1 cellular context compared by ENCODE assay signal in the genomic region with DNA sequence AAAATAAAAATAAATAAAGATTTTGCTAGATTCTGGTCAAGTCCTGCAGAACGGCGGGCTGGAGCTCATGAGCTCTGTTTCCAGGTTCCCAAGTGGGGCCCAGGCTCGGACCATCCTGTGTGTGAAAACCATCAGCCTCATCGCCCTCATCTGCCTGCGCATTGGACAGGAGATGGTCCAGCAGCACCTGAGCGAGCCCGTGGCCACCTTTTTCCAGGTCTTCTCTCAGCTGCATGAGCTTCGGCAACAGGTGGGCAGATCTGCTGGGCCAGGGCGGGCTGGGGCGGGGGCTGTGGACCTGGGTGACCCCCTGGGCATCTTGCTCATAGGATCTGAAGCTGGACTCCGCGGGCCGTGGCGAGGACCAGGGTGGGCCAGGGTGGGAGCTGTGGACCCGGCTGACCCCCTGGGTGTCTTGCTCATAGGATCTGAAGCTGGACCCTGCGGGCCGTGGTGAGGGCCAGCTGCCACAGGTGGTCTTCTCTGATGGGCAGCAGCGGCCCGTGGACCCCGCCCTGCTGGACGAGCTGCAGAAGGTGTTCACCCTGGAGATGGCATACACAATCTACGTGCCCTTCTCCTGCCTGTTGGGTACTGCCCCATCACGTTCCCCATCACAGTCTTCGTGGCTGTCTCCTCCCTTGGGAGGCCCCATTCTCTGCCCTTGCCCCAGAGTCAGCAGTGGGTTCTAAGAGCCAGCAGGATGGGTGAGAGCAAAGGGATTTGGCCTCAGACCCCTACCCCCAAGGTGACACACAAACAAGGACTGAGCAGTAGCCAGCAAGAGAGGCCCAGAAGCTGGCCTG.
A peak's percentile ranks its signal among the peaks of the same experiment; 100 is the strongest.
TF ChIP-seq lines count a peak whose summit lies in the region.

No MANE protein-coding gene starts in this region.

TF ChIP-seq in GM12878, 131 proteins besides CTCF, POLR2A, EP300 and RAD21:
- TF ChIP-seq MEF2B (IDR thresholded peaks at IDR 0.05; ENCODE audit: partially characterized antibody, poor library complexity, severe bottlenecking) = peak; percentile 38
- no peak for TF ChIP-seq MYB (IDR thresholded peaks at IDR 0.05; ENCODE audit: borderline replicate concordance, low read depth, low read length)
